Comparison of ENCODE assay signal across 1 cellular context in genomic region chr17:37642706-37643105, GRCh38.
TF ChIP-seq lines count a peak whose summit lies in the region.

No MANE protein-coding gene starts in this region.

TF ChIP-seq in GM12878, 131 proteins besides CTCF, POLR2A, EP300 and RAD21 (continued from another document):
- TF ChIP-seq NFYA (IDR thresholded peaks at IDR 0.05; ENCODE audit: borderline replicate concordance, low read depth, low read length) = no peak
TF ChIP-seq in GM12878: peak in this region for 0.
